In the genomic region with DNA sequence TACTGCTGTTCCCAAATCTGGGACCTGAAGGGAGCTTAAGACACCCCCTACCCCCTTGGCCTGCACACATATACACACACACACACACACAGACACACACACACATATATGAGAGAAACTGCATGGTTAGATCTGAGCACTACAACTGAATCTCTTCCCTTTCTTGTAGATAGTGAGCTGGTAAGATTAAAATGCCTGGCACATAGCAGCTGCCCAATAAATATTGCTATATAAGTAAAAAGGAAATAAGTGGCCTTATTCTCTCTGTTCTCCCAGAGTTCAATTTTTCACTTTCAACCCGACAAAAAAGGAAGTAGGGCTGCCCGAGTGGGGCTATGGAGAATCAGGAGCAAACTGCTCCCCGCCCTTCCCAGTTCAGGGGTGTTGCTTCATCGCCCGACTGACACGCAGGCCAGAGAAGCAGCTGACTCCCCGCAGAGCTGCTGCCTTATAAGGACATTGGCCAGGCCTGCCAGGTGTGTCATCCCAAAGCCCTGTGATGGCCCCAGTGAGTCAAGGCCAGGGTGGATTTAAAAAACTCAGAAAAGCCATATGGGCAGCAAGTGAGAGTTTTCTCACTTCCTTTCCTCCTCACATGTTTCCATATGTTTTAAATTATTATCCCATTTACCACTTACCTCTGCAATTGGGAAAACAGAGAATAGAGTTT, we compare ENCODE assay signal across 1 cellular context.
TF ChIP-seq lines count a peak whose summit lies in the region.

No MANE protein-coding gene starts in this region.

TF ChIP-seq in SK-N-SH, 30 proteins besides CTCF, POLR2A, EP300 and RAD21 (continued from another document):
- TF ChIP-seq REST (IDR thresholded peaks at IDR 0.05; ENCODE audit: low read depth, low read length) (no peak), FOSL2 (IDR thresholded peaks at IDR 0.05; ENCODE audit: borderline replicate concordance, low read depth) (peak; percentile 67), GABPA (IDR thresholded peaks at IDR 0.05; ENCODE audit: low read depth) (no peak), MXI1 (IDR thresholded peaks at IDR 0.05; ENCODE audit: low read depth, low read length) (no peak), ELF1 (IDR thresholded peaks at IDR 0.05) (no peak), FOXJ3 (CRISPR knock-in tag; IDR thresholded peaks at IDR 0.05) (no peak), TCF12 (IDR thresholded peaks at IDR 0.05) (peak; percentile 85), POLR2AphosphoS5 (IDR thresholded peaks at IDR 0.05; ENCODE audit: low read depth, low read length) (no peak), EZH2phosphoT487 (IDR thresholded peaks at IDR 0.05; ENCODE audit: borderline replicate concordance, low read depth) (no peak), RXRA (IDR thresholded peaks at IDR 0.05; ENCODE audit: borderline replicate concordance, low read depth) (peak; percentile 10; the same call in 1 of the 2 replicates), TEAD4 (IDR thresholded peaks at IDR 0.05; ENCODE audit: borderline replicate concordance, insufficient read depth) (no peak), SIN3A (IDR thresholded peaks at IDR 0.05; ENCODE audit: borderline replicate concordance, low read depth, low read length) (no peak), NFIC (IDR thresholded peaks at IDR 0.05; ENCODE audit: borderline replicate concordance) (0 out of 2 replicates have a peak, but pooled peaks have one; percentile 16), SMC3 (IDR thresholded peaks at IDR 0.05; ENCODE audit: low read depth, low read length) (no peak)
- TF ChIP-seq, protein P1, sequence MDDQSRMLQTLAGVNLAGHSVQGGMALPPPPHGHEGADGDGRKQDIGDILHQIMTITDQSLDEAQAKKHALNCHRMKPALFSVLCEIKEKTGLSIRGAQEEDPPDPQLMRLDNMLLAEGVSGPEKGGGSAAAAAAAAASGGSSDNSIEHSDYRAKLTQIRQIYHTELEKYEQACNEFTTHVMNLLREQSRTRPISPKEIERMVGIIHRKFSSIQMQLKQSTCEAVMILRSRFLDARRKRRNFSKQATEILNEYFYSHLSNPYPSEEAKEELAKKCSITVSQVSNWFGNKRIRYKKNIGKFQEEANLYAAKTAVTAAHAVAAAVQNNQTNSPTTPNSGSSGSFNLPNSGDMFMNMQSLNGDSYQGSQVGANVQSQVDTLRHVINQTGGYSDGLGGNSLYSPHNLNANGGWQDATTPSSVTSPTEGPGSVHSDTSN (IDR thresholded peaks at IDR 0.05), result peak; percentile 21; the same call in 1 of the 2 replicates
